ENCODE assay signal across 8 cellular contexts in genomic region chr7:5594616-5595544, GRCh38. TPM values are rescaled to one million over a fixed set of nuclear protein-coding genes. Genes with fewer than 3 reads are reported as not detected.
DNase-seq lines count a peak whose midpoint lies in the region; ATAC-seq and TF ChIP-seq lines count a peak whose summit lies in the region.

No MANE protein-coding gene starts in this region.

- H3K4me1 Mint-ChIP-seq in activated T-cell treated with anti-CD3 and anti-CD28 coated beads, Interleukin-2, amount 50 U/mL, for 72 hours (ENCODE audit: low read depth): peaks cover 24% of the 10 kb centered on the region

- H3K4ac ChIP-seq in IMR-90 (ENCODE audit: low read depth, low read length): peak overlapping the region; percentile 98

- dilution Hi-C loops in IMR-90 (cut with HindIII; ENCODE audit: low sequenced_read_pairs, unreplicated experiment): no loop called here

- no peak for ATAC-seq in IMR-90 (ENCODE audit: low read depth)
- no peak for ATAC-seq in activated T-cell treated with anti-CD3 and anti-CD28 coated beads, Interleukin-2, amount 50 U/mL, for 72 hours (replicated peaks in 1 of 2)
- ATAC-seq in left ventricle myocardium superior: peak; percentile 28

- no peak for TF ChIP-seq RAD21 in IMR-90 (IDR thresholded peaks at IDR 0.05; ENCODE audit: low read length)

- DNase-seq in ELF-1 (ENCODE audit: low read depth, low spot score) (peak; percentile 84), IMR-90 (peak; percentile 38), left ventricle myocardium superior (peak; percentile 51), mucosa of gallbladder (ENCODE audit: low spot score) (no peak), occipital lobe (lab: John Stamatoyannopoulos, UW) (no peak), MV-4-11 (lab: John Stamatoyannopoulos, UW) (no peak)
- peak in 1 of 2 donors; percentile 31 for DNase-seq in activated T-cell treated with anti-CD3 and anti-CD28 coated beads, Interleukin-2, amount 50 U/mL, for 72 hours

- H3K14ac ChIP-seq in IMR-90 (replicated peaks; ENCODE audit: low read depth, low read length): peak overlapping the region; percentile 100

- H2AFZ ChIP-seq in IMR-90 (replicated peaks; ENCODE audit: low read length, poor library complexity): peak overlapping the region; percentile 73

- WGBS in IMR-90 (ENCODE audit: extremely low coverage in 2 of 2, insufficient read length in 1 of 2), 2 experiments: 0% methylated on average over 29 of the region's 54 CpGs; no CpG with 5 or more reads in 1 of the 2 experiments

- POLR2A ChIA-PET in IMR-90 (lab: Charles Lee; ENCODE audit: unreplicated experiment): interaction anchor here (0.6 to 1.5 kb wide), 7 partner anchors 10 to 1981 kb away, joined by 3 to 13 read pairs (median 5); no protein-coding TSS in a partner anchor

- peaks cover 0 to 2% of the 10 kb centered on the region in 2 donors for H3K36me3 Mint-ChIP-seq in activated T-cell treated with anti-CD3 and anti-CD28 coated beads, Interleukin-2, amount 50 U/mL, for 72 hours (ENCODE audit: insufficient read depth in 2 of 2)

- peak overlapping the region; percentile 94 for H3K27ac ChIP-seq in IMR-90 (ENCODE audit: insufficient read depth, low read length)

- intact Hi-C loops in IMR-90 (cut with micrococcal nuclease): no loop called here
- intact Hi-C loops in left ventricle myocardium superior (cut with micrococcal nuclease): no loop called here

- H3K9me3 ChIP-seq in IMR-90 (ENCODE audit: control insufficient read depth, insufficient read depth, low read length) (no peaks in the 10 kb centered on the region), skeletal muscle satellite cell (replicated peaks; ENCODE audit: low read length) (no peaks in the 10 kb centered on the region)

- peak overlapping the region; percentile 95 for H4K91ac ChIP-seq in IMR-90 (ENCODE audit: insufficient read depth, low read depth, low read length)

- H2BK15ac ChIP-seq in IMR-90 (ENCODE audit: low read depth, low read length): peak overlapping the region; percentile 82; the same call in 1 of the 3 replicates

- H3K9me3 Mint-ChIP-seq in activated T-cell treated with anti-CD3 and anti-CD28 coated beads, Interleukin-2, amount 50 U/mL, for 72 hours: no peaks in the 10 kb centered on the region

- H4K5ac ChIP-seq in IMR-90 (ENCODE audit: low read depth, low read length): peak overlapping the region; percentile 93

- no peaks in the 10 kb centered on the region for H3K27me3 ChIP-seq in IMR-90 (ENCODE audit: control insufficient read depth, insufficient read depth, low read length)
- H3K27me3 ChIP-seq in skeletal muscle satellite cell (ENCODE audit: control insufficient read depth, insufficient read depth, low read length): no peaks in the 10 kb centered on the region

- H2BK5ac ChIP-seq in IMR-90 (ENCODE audit: low read depth, low read length, poor library complexity, severe bottlenecking): peak overlapping the region; percentile 97

- peak overlapping the region; percentile 88 for H3K18ac ChIP-seq in IMR-90 (ENCODE audit: low read depth, low read length)

- peaks cover 33% of the 10 kb centered on the region for H3K4me1 ChIP-seq in IMR-90 (ENCODE audit: control insufficient read depth, insufficient read depth, low read length)
- peaks cover 55% of the 10 kb centered on the region for H3K4me1 ChIP-seq in skeletal muscle satellite cell (ENCODE audit: control insufficient read depth, insufficient read depth, low read length)

- H3K23ac ChIP-seq in IMR-90 (ENCODE audit: low read depth, low read length): peak overlapping the region; percentile 100

- CTCF ChIA-PET in IMR-90 (lab: Yijun Ruan, JAX): interaction anchor here (1.5 kb wide), 1 partner anchor 101 kb away, joined by 4 read pairs; no protein-coding TSS in a partner anchor

- H2BK120ac ChIP-seq in IMR-90 (ENCODE audit: low read depth, low read length): peak overlapping the region; percentile 93

- H2AK9ac ChIP-seq in IMR-90 (replicated peaks; ENCODE audit: low read depth, low read length, poor library complexity): peak overlapping the region; percentile 100

- H3K27me3 Mint-ChIP-seq in activated T-cell treated with anti-CD3 and anti-CD28 coated beads, Interleukin-2, amount 50 U/mL, for 72 hours (ENCODE audit: low read depth): peaks cover 14% of the 10 kb centered on the region

- H3K4me3 Mint-ChIP-seq in activated T-cell treated with anti-CD3 and anti-CD28 coated beads, Interleukin-2, amount 50 U/mL, for 72 hours: peak overlapping the region; percentile 81

- peak overlapping the region; percentile 97 for H3K56ac ChIP-seq in IMR-90 (ENCODE audit: extremely low read depth, insufficient read depth, low read length)

- in situ Hi-C loops in IMR-90 (cut with MboI; ENCODE audit: low sequenced_read_pairs): no loop called here

- peak overlapping the region; percentile 75 for H3K27ac Mint-ChIP-seq in activated T-cell treated with anti-CD3 and anti-CD28 coated beads, Interleukin-2, amount 50 U/mL, for 72 hours

- BruUV-seq in IMR-90 (replicated peaks; lab: Mats Ljungman, UMichigan): TSS peak; percentile 11

- H3K9ac ChIP-seq in IMR-90 (ENCODE audit: low read depth, low read length) (peak overlapping the region; percentile 97), skeletal muscle satellite cell (ENCODE audit: low read depth, low read length) (peak overlapping the region; percentile 90)

- peak overlapping the region; percentile 80 to 94 for H4K8ac ChIP-seq in IMR-90 (ENCODE audit: low read depth in 2 of 2, low read length in 2 of 2)

- H3K36me3 ChIP-seq in IMR-90 (ENCODE audit: control insufficient read depth, insufficient read depth, low read length): peaks cover 18% of the 10 kb centered on the region; the same call in 1 of the 2 replicates
- peaks cover 10% of the 10 kb centered on the region for H3K36me3 ChIP-seq in skeletal muscle satellite cell (ENCODE audit: insufficient read depth, low read length)

- H3K4me3 ChIP-seq in IMR-90 (ENCODE audit: insufficient read depth, low read depth, low read length) (peak overlapping the region; percentile 84), skeletal muscle satellite cell (ENCODE audit: low read length) (peak overlapping the region; percentile 98)

- H3K4me2 ChIP-seq in IMR-90 (ENCODE audit: low read depth, low read length) (peak overlapping the region; percentile 97), skeletal muscle satellite cell (ENCODE audit: low read length) (peak overlapping the region; percentile 99)

- no peak for TF ChIP-seq POLR2A in IMR-90 (IDR thresholded peaks at IDR 0.05; ENCODE audit: low read depth, low read length)

- TF ChIP-seq CTCF in IMR-90 (conservative IDR thresholded peaks at IDR 0.05; ENCODE audit: low read depth, low read length): no peak

- H3K79me1 ChIP-seq in IMR-90 (ENCODE audit: low read depth in 1 of 2, low read length in 2 of 2): peaks cover 0 to 50% of the 10 kb centered on the region in 2 experiments; a peak in 2 of 4 replicates

- H3K9me1 ChIP-seq in IMR-90 (ENCODE audit: insufficient read depth, low read length): peaks cover 19% of the 10 kb centered on the region

- peak overlapping the region; percentile 99 for H2AK5ac ChIP-seq in IMR-90 (ENCODE audit: low read depth, low read length)

- peaks cover 80% of the 10 kb centered on the region for H4K20me1 ChIP-seq in IMR-90 (ENCODE audit: insufficient read depth, low read length)

- peak overlapping the region; percentile 77 for H2BK20ac ChIP-seq in IMR-90 (ENCODE audit: low read depth, low read length)

TF ChIP-seq in IMR-90, 13 proteins besides CTCF, POLR2A, EP300 and RAD21:
- 0 out of 2 replicates have a peak, but pooled peaks have one; percentile 25 for TF ChIP-seq MXI1 (IDR thresholded peaks at IDR 0.05; ENCODE audit: borderline replicate concordance, low read depth, low read length)
- no peak for TF ChIP-seq CHD1 (IDR thresholded peaks at IDR 0.05; ENCODE audit: low read depth, low read length)
TF ChIP-seq in IMR-90: peak in this region for 1.

RNA-seq across cellular contexts. Expression of gene FSCN1, which starts 2.3 kb away (rescaled TPM):
- 118 and 137 TPM in 2 replicates for total RNA-seq in IMR-90 (2012; rRNA removed)
- polyA plus RNA-seq in IMR-90 (2012; rRNA removed): 277 and 353 TPM in 2 replicates
- 217 and 436 TPM in 2 replicates for polyA plus RNA-seq in IMR-90 (2012; cell fraction: cytosol; rRNA removed)
- 131 and 368 TPM in 2 replicates for polyA plus RNA-seq in IMR-90 (2012; cell fraction: nucleus; rRNA removed; ENCODE audit: low replicate concordance)
- total RNA-seq in activated T-cell treated with anti-CD3 and anti-CD28 coated beads, Interleukin-2, amount 50 U/mL, for 72 hours: 10 to 100 TPM; 25.7 to 31.3 TPM
- 11.5 TPM for total RNA-seq in left ventricle myocardium superior
- 267 and 317 TPM in 2 replicates for total RNA-seq in skeletal muscle satellite cell (2012; rRNA removed)
- 38.6 TPM for total RNA-seq in mucosa of gallbladder
- total RNA-seq in occipital lobe: 157 TPM

Comparison
In these comparisons a context has a peak if more than half of its experiments do, and no peak if none do; other contexts are left out.
1. DNase-seq: peak in ELF-1 (single experiment), IMR-90 (single experiment) and left ventricle myocardium superior (single experiment); none in mucosa of gallbladder (single experiment), occipital lobe (single experiment) and MV-4-11 (single experiment).